In genomic region chr5:150347003-150347402, GRCh38 we compare ENCODE assay signal across 26 cellular contexts. TPM values are rescaled to one million over a fixed set of nuclear protein-coding genes. Genes with fewer than 3 reads are reported as not detected.
DNase-seq lines count a peak whose midpoint lies in the region; TF ChIP-seq lines count a peak whose summit lies in the region.
"Had no signal": no experiment of that assay in that cellular context is flagged by ENCODE, and none has a peak within 500 bp of the region (broad histone marks: within the 10 kb centered on the region; RNA-seq: fewer than 3 reads in every experiment).

No MANE protein-coding gene starts in this region.

- peak; percentile 35 for DNase-seq in MV-4-11 (lab: John Stamatoyannopoulos, UW)
- DNase-seq in spleen = no peak
- DNase-seq in HT-29 (ENCODE audit: low spot score) = no peak
- no peak for DNase-seq in activated naive CD4-positive, alpha-beta T cell treated with anti-CD3 and anti-CD28 coated beads, Interleukin-2, amount 50 U/mL, for 16 hours
- no peak for DNase-seq in erythroblast (lab: John Stamatoyannopoulos, UW)
- DNase-seq: CD4-positive, alpha-beta T cell; COR-L47; DMS53; H9; Karpas-422; NCI-H1105; NCI-H146; NCI-H1930; NCI-H2107; NCI-H446; NCI-H524 treated with DMSO at 0.1 percent for 48 hours; NCI-H774; NK-92 treated with Interleukin-12 subunit alpha and Interleukin-12 subunit beta, amount 100 ng/mL, for 24 hours; SIG-M5; SW 1271 had no signal

- TF ChIP-seq CTCF in brain (conservative IDR thresholded peaks at IDR 0.05) (no peak), neural cell (IDR thresholded peaks at IDR 0.05; ENCODE audit: poor library complexity, severe bottlenecking) (no peak), spleen (IDR thresholded peaks at IDR 0.05 in 8 of 11, conservative IDR thresholded peaks at IDR 0.05 in 3 of 11) (no peak)

- no peak overlapping the region for H2AFZ ChIP-seq in neural cell (ENCODE audit: low read depth, low read length)

- H3K9ac ChIP-seq in BLaER1 = peak overlapping the region; percentile 43
- H3K9ac ChIP-seq in neural cell (ENCODE audit: low read length) = no peak overlapping the region

- no peak for TF ChIP-seq EP300 in neural cell (conservative IDR thresholded peaks at IDR 0.05; ENCODE audit: poor library complexity, severe bottlenecking)

- H3K4me1 Mint-ChIP-seq in brain = peaks cover 63% of the 10 kb centered on the region

- no peaks in the 10 kb centered on the region for H3K9me3 ChIP-seq in BLaER1
- H3K9me3 ChIP-seq in neural cell (ENCODE audit: low read length) = no peaks in the 10 kb centered on the region
- H3K9me3 ChIP-seq in spleen = no peaks in the 10 kb centered on the region

- H3F3A ChIP-seq in neural cell (ENCODE audit: insufficient read depth, low read length, poor library complexity, severe bottlenecking) = no peaks in the 10 kb centered on the region

- TF ChIP-seq RAD21 in neural cell (conservative IDR thresholded peaks at IDR 0.05) = no peak

- H3K36me3 Mint-ChIP-seq in brain = no peaks in the 10 kb centered on the region
- H3K36me3 Mint-ChIP-seq: IgD-negative memory B cell had no signal

- H3K4me1 ChIP-seq in BLaER1 (peaks cover 51% of the 10 kb centered on the region), spleen (peaks cover 9 to 21% (median 12%) of the 10 kb centered on the region in 6 donors)

- peaks cover 0 to 4% (median 0%) of the 10 kb centered on the region in 5 experiments for H3K9me3 Mint-ChIP-seq in brain
- H3K9me3 Mint-ChIP-seq: CD4-positive, alpha-beta T cell; GM23338; H9; IgD-negative memory B cell had no signal

- intact Hi-C loops in spleen (cut with DNase I; ENCODE audit: low total_unique reads) = no loop called here

- H3K27ac ChIP-seq in BLaER1 = peak overlapping the region; percentile 54; the same call in 1 of the 2 replicates
- H3K27ac ChIP-seq in neural cell (ENCODE audit: low read length) = peak overlapping the region; percentile 10
- no peak overlapping the region for H3K27ac ChIP-seq in spleen
- H3K27ac ChIP-seq: SK-N-MC had no signal

- no peak for TF ChIP-seq POLR2A in spleen (IDR thresholded peaks at IDR 0.05)
- TF ChIP-seq POLR2A in erythroblast (IDR thresholded peaks at IDR 0.05; ENCODE audit: low read length) = no peak

- H4K20me1 ChIP-seq in BLaER1 (no peaks in the 10 kb centered on the region), neural cell (ENCODE audit: insufficient read depth) (no peaks in the 10 kb centered on the region)

- peak overlapping the region in 3 of 5 experiments; percentile 22 to 85 (median 70) for H3K27ac Mint-ChIP-seq in brain
- H3K27ac Mint-ChIP-seq: CD4-positive, alpha-beta T cell; GM23338; H9 had no signal

- H3K27me3 ChIP-seq in BLaER1 = no peaks in the 10 kb centered on the region
- H3K27me3 ChIP-seq in neural cell (ENCODE audit: insufficient read depth, low read depth, low read length) = no peaks in the 10 kb centered on the region
- H3K27me3 ChIP-seq in spleen (replicated peaks in 1 of 7) = no peaks in the 10 kb centered on the region

- no peaks in the 10 kb centered on the region for H3K79me2 ChIP-seq in neural cell (replicated peaks; ENCODE audit: insufficient read depth, low read length)

- no peaks in the 10 kb centered on the region for H3K9me2 ChIP-seq in neural cell (ENCODE audit: insufficient read depth, low read length)

- H3K36me3 ChIP-seq in BLaER1 (no peaks in the 10 kb centered on the region), neural cell (ENCODE audit: insufficient read depth, low read length) (no peaks in the 10 kb centered on the region), spleen (no peaks in the 10 kb centered on the region)

- no peaks in the 10 kb centered on the region for H3K27me3 Mint-ChIP-seq in brain
- H3K27me3 Mint-ChIP-seq: CD4-positive, alpha-beta T cell had no signal

- no peak overlapping the region for H3K4me3 ChIP-seq in BLaER1
- H3K4me3 ChIP-seq in neural cell (ENCODE audit: low read length) = no peak overlapping the region
- no peak overlapping the region for H3K4me3 ChIP-seq in spleen
- H3K4me3 ChIP-seq: GM23338, SK-N-MC had no signal

- peak overlapping the region; percentile 62 for H3K4me2 ChIP-seq in BLaER1
- H3K4me2 ChIP-seq in neural cell (ENCODE audit: low read length) = no peak overlapping the region
- H3K4me2 ChIP-seq: GM23338 had no signal

- 60 to 82% (median 72%) methylated on average over 2 of the region's 2 CpGs for WGBS in spleen, 5 donors

- no peak overlapping the region for H3K4me3 Mint-ChIP-seq in brain
- H3K4me3 Mint-ChIP-seq: CD4-positive, alpha-beta T cell; GM23338; H9; IgD-negative memory B cell had no signal

TF ChIP-seq in neural cell, 6 proteins besides CTCF, POLR2A, EP300 and RAD21:
- TF ChIP-seq, protein P1, sequence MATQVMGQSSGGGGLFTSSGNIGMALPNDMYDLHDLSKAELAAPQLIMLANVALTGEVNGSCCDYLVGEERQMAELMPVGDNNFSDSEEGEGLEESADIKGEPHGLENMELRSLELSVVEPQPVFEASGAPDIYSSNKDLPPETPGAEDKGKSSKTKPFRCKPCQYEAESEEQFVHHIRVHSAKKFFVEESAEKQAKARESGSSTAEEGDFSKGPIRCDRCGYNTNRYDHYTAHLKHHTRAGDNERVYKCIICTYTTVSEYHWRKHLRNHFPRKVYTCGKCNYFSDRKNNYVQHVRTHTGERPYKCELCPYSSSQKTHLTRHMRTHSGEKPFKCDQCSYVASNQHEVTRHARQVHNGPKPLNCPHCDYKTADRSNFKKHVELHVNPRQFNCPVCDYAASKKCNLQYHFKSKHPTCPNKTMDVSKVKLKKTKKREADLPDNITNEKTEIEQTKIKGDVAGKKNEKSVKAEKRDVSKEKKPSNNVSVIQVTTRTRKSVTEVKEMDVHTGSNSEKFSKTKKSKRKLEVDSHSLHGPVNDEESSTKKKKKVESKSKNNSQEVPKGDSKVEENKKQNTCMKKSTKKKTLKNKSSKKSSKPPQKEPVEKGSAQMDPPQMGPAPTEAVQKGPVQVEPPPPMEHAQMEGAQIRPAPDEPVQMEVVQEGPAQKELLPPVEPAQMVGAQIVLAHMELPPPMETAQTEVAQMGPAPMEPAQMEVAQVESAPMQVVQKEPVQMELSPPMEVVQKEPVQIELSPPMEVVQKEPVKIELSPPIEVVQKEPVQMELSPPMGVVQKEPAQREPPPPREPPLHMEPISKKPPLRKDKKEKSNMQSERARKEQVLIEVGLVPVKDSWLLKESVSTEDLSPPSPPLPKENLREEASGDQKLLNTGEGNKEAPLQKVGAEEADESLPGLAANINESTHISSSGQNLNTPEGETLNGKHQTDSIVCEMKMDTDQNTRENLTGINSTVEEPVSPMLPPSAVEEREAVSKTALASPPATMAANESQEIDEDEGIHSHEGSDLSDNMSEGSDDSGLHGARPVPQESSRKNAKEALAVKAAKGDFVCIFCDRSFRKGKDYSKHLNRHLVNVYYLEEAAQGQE (IDR thresholded peaks at IDR 0.05; ENCODE audit: borderline replicate concordance) = no peak
- TF ChIP-seq POLR2AphosphoS5 (IDR thresholded peaks at IDR 0.05) (no peak), SMC3 (conservative IDR thresholded peaks at IDR 0.05; ENCODE audit: poor library complexity) (no peak), MXI1 (conservative IDR thresholded peaks at IDR 0.05; ENCODE audit: poor library complexity, severe bottlenecking) (no peak), EZH2 (IDR thresholded peaks at IDR 0.05; ENCODE audit: borderline replicate concordance, insufficient read depth, low read length, poor library complexity, severe bottlenecking) (no peak), TAF1 (IDR thresholded peaks at IDR 0.05; ENCODE audit: low read depth) (no peak)

RNA-seq across cellular contexts. Expression of gene TCOF1, which starts 10.5 kb away (rescaled TPM):
- polyA plus RNA-seq in brain (ENCODE audit: insufficient read depth, low read depth, low replicate concordance) (34.8 TPM), neural cell (6.5 and 8.5 TPM in 2 replicates), spleen (10 to 100 TPM; 15.3 to 20.1 (median 19.0) TPM)
- 16.3 and 18.1 TPM in 2 replicates for polyA minus RNA-seq in neural cell
- 10 to 100 TPM; 31.8 to 44.3 (median 34.8) TPM for total RNA-seq in spleen
- 83.9 and 85.7 TPM in 2 replicates for total RNA-seq in HT-29 (2014; rRNA removed; shearing (Covaris generic))

RNA-seq across cellular contexts. Expression of gene ARSI, which starts 44.3 kb away (rescaled TPM):
- polyA plus RNA-seq in brain (ENCODE audit: insufficient read depth, low read depth, low replicate concordance) (1.2 TPM), neural cell (not detected in 2 replicates), spleen (under 1 TPM; 0.07 to 0.38 (median 0.30) TPM)
- polyA minus RNA-seq in neural cell = not detected in 2 replicates
- total RNA-seq in spleen = 1 to 10 TPM in 5 of 7 donors, under 1 TPM in 2; 0.67 to 3.8 (median 1.1) TPM
- not detected in 2 replicates for total RNA-seq in HT-29 (2014; rRNA removed; shearing (Covaris generic))
- polyA plus RNA-seq: IgD-negative memory B cell had no signal

RNA-seq across cellular contexts. Expression of gene CAMK2A, which starts 57.4 kb away (rescaled TPM):
- polyA plus RNA-seq in brain (ENCODE audit: insufficient read depth, low read depth, low replicate concordance) (116 TPM), neural cell (61.7 and 73.9 TPM in 2 replicates), spleen (under 1 TPM in 2 of 3 donors, not detected in 1; 0.03 to 0.10 TPM)
- polyA minus RNA-seq in neural cell = 103 and 134 TPM in 2 replicates
- total RNA-seq in spleen = 1 to 10 TPM in 2 of 7 donors, under 1 TPM in 4, not detected in 1; 0.32 to 1.1 (median 0.73) TPM
- total RNA-seq in HT-29 (2014; rRNA removed; shearing (Covaris generic)) = not detected in 2 replicates
- total RNA-seq: GM23338 had no signal
- polyA plus RNA-seq: IgD-negative memory B cell had no signal

Comparison
In these comparisons a context has a peak if more than half of its experiments do, and no peak if none do; other contexts are left out.
1. H3K27ac ChIP-seq: peak in BLaER1 (single experiment) and neural cell (single experiment); none in spleen (0 of 8).
2. RNA of gene CAMK2A, which starts 57.4 kb away (polyA plus RNA-seq): 116 TPM in brain (single experiment) and 61.7 to 73.9 TPM in neural cell; 0.03 to 0.10 TPM in spleen; every median in the first group is over 10 times any median in the second.